8 cellular contexts compared by ENCODE assay signal in genomic region chr15:70512772-70513362, GRCh38.
A peak's percentile ranks its signal among the peaks of the same experiment; 100 is the strongest.
DNase-seq lines count a peak whose midpoint lies in the region; ATAC-seq, FAIRE-seq and TF ChIP-seq lines count a peak whose summit lies in the region.

No MANE protein-coding gene starts in this region.

- intact Hi-C loops in A673 (cut with micrococcal nuclease; ENCODE audit: unreplicated experiment): no loop called here
- intact Hi-C loops in adrenal gland (cut with DNase I): no loop called here
- intact Hi-C loops in prostate gland (cut with DNase I): no loop called here

- no TSS peak for BruUV-seq in A673 (replicated peaks; lab: Mats Ljungman, UMichigan)

- DNase-seq in A673 (ENCODE audit: low spot score) (peak; percentile 66), RPMI7951 (ENCODE audit: low read depth) (peak; percentile 68), adrenal gland (peak in 3 of 7 donors; percentile 35 to 38 (median 38)), kidney tubule cell (ENCODE audit: low spot score) (peak; percentile 72), urothelium cell line (ENCODE audit: low spot score) (peak; percentile 58), prostate gland (ENCODE audit: low spot score) (no peak)

- H3K27ac ChIP-seq in A673 (ENCODE audit: low read depth, low read length, poor library complexity, severe bottlenecking): no peak overlapping the region
- no peak overlapping the region for H3K27ac ChIP-seq in adrenal gland
- H3K27ac ChIP-seq in prostate gland: no peak overlapping the region

- H3K36me3 ChIP-seq in A673 (ENCODE audit: insufficient read depth, low read length, poor library complexity, severe bottlenecking): no peaks in the 10 kb centered on the region
- no peaks in the 10 kb centered on the region for H3K36me3 ChIP-seq in adrenal gland (replicated peaks in 1 of 2)
- no peaks in the 10 kb centered on the region for H3K36me3 ChIP-seq in prostate gland

- WGBS in adrenal gland, 4 donors: 64 to 82% (median 80%) methylated on average over 7 to 8 of the region's 8 CpGs
- WGBS in prostate gland: 88% methylated on average over 8 of the region's 8 CpGs

- TF ChIP-seq CTCF in A673 (conservative IDR thresholded peaks at IDR 0.05; ENCODE audit: low read depth, low read length) (peak; percentile 84), GM12874 (IDR thresholded peaks at IDR 0.05; ENCODE audit: insufficient read depth, low read depth, low read length) (peak; percentile 96), adrenal gland (IDR thresholded peaks at IDR 0.05) (peak in 5 of 6 experiments; percentile 29 to 50 (median 44)), prostate gland (IDR thresholded peaks at IDR 0.05) (peak in 1 of 4 experiments; percentile 59)

- CTCF ChIA-PET in A673 (lab: Charles Lee): no interaction called here

- ATAC-seq in HG03108 (IDR thresholded peaks at IDR 0.05; ENCODE audit: unreplicated experiment): peak; percentile 53

- H3K4me1 ChIP-seq in A673 (ENCODE audit: insufficient read depth, low read length, poor library complexity, severe bottlenecking): peaks cover 4% of the 10 kb centered on the region
- H3K4me1 ChIP-seq in adrenal gland (replicated peaks in 1 of 2): no peaks in the 10 kb centered on the region
- peaks cover 2% of the 10 kb centered on the region for H3K4me1 ChIP-seq in prostate gland (replicated peaks)

- H3K4me3 ChIP-seq in A673 (ENCODE audit: low read depth, low read length, poor library complexity, severe bottlenecking) (no peak overlapping the region), adrenal gland (no peak overlapping the region), prostate gland (no peak overlapping the region)

- H3K27me3 ChIP-seq in A673 (replicated peaks; ENCODE audit: insufficient read depth, low read depth, low read length, poor library complexity) (no peaks in the 10 kb centered on the region), adrenal gland (no peaks in the 10 kb centered on the region), prostate gland (replicated peaks; ENCODE audit: insufficient read depth) (no peaks in the 10 kb centered on the region)

- peak; percentile 52 for FAIRE-seq in urothelium cell line (lab: Jason Lieb, UNC)

- H3K9me3 ChIP-seq in A673 (ENCODE audit: low read depth, low read length, poor library complexity, severe bottlenecking) (peaks cover 8% of the 10 kb centered on the region), adrenal gland (replicated peaks in 1 of 3) (no peaks in the 10 kb centered on the region), prostate gland (no peaks in the 10 kb centered on the region)

- POLR2A ChIA-PET in A673 (lab: Charles Lee; ENCODE audit: low non-redundant PET): no interaction called here

- TF ChIP-seq POLR2A in adrenal gland (IDR thresholded peaks at IDR 0.05) (no peak), prostate gland (IDR thresholded peaks at IDR 0.05) (no peak)
